Comparison of ENCODE assay signal across 15 cellular contexts in genomic region chr6:134739299-134740090, GRCh38.
DNase-seq lines count a peak whose midpoint lies in the region; FAIRE-seq and TF ChIP-seq lines count a peak whose summit lies in the region.
"Had no signal": no experiment of that assay in that cellular context is flagged by ENCODE, and none has a peak within 500 bp of the region (broad histone marks: within the 10 kb centered on the region; RNA-seq: fewer than 3 reads in every experiment).

No MANE protein-coding gene starts in this region.

- H3K9ac ChIP-seq in mammary epithelial cell (ENCODE audit: insufficient read depth, low read length): no peak overlapping the region
- no peak overlapping the region for H3K9ac ChIP-seq in Karpas-422 (ENCODE audit: low read length)

- H3K4me3 ChIP-seq in mammary epithelial cell (replicated peaks in 1 of 3; ENCODE audit: insufficient read depth in 1 of 3, low read depth in 2 of 3, low read length in 3 of 3) (no peak overlapping the region), osteoblast (ENCODE audit: insufficient read depth, low read length) (no peak overlapping the region), Karpas-422 (ENCODE audit: low read length) (no peak overlapping the region)
- H3K4me3 ChIP-seq: gastroesophageal sphincter, skin epidermis had no signal

- DNase-seq in ELR (ENCODE audit: low read depth) (peak; percentile 27), NCI-H524 treated with DMSO at 0.1 percent for 48 hours (lab: John Stamatoyannopoulos, UW) (peak; percentile 13), mammary epithelial cell (peak; percentile 68), myocyte (ENCODE audit: low read depth) (peak; percentile 26), osteoblast (ENCODE audit: insufficient read length, low spot score, missing footprints) (no peak), Karpas-422 (no peak), H54 (ENCODE audit: insufficient read length, low spot score) (no peak), retina (no peak)
- DNase-seq: activated CD8-positive, alpha-beta T cell treated with anti-CD3 and anti-CD28 coated beads for 36 hours; DMS 273 treated with DMSO at 0.1 percent for 48 hours; mesendoderm; NCI-H2081; stimulated activated naive B cell treated with anti-CD40 and anti-IgM and Interleukin-4, amounts not matched to agents 10 μg/mL and 1 μg/mL and 100 μg/mL, for 72 hours had no signal

- TF ChIP-seq CTCF in mammary epithelial cell (conservative IDR thresholded peaks at IDR 0.05 in 1 of 2, IDR thresholded peaks at IDR 0.05 in 1 of 2; ENCODE audit: extremely low read depth in 1 of 2, insufficient read depth in 1 of 2, low read depth in 1 of 2, low read length in 2 of 2) (no peak), osteoblast (IDR thresholded peaks at IDR 0.05; ENCODE audit: extremely low read depth, low read depth, low read length) (no peak)

- H3K4me2 ChIP-seq in mammary epithelial cell (ENCODE audit: insufficient read depth, low read depth, low read length) (no peak overlapping the region), osteoblast (ENCODE audit: insufficient read depth, low read length) (no peak overlapping the region), Karpas-422 (ENCODE audit: low read depth, low read length, poor library complexity, severe bottlenecking) (no peak overlapping the region)

- H3K27me3 ChIP-seq in mammary epithelial cell (ENCODE audit: insufficient read depth, low read length) (no peaks in the 10 kb centered on the region), osteoblast (ENCODE audit: insufficient read depth, low read length) (peaks cover 7% of the 10 kb centered on the region), Karpas-422 (ENCODE audit: low read length) (no peaks in the 10 kb centered on the region)
- H3K27me3 ChIP-seq: gastroesophageal sphincter had no signal

- dilution Hi-C loops in mammary epithelial cell (cut with HindIII; ENCODE audit: low sequenced_read_pairs): no loop called here

- CTCF ChIA-PET in mammary epithelial cell (lab: Charles Lee; ENCODE audit: low non-redundant PET): no interaction called here

- 84% methylated on average over 6 of the region's 6 CpGs for WGBS in mammary epithelial cell (ENCODE audit: low coverage, missing lambda C conversion rate)

- H3K79me2 ChIP-seq in mammary epithelial cell (ENCODE audit: insufficient read depth, low read length): no peaks in the 10 kb centered on the region
- no peaks in the 10 kb centered on the region for H3K79me2 ChIP-seq in osteoblast (ENCODE audit: insufficient read depth, low read length)
- H3K79me2 ChIP-seq in Karpas-422 (ENCODE audit: low read length): no peaks in the 10 kb centered on the region

- H3K9me2 ChIP-seq in Karpas-422 (replicated peaks; ENCODE audit: insufficient read depth, low read length): no peaks in the 10 kb centered on the region

- H3K4me1 ChIP-seq in mammary epithelial cell (ENCODE audit: insufficient read depth, low read length) (no peaks in the 10 kb centered on the region), osteoblast (ENCODE audit: insufficient read depth, low read length) (peaks cover 19% of the 10 kb centered on the region), Karpas-422 (ENCODE audit: low read length) (no peaks in the 10 kb centered on the region)
- H3K4me1 ChIP-seq: gastroesophageal sphincter had no signal

- intact Hi-C loops in mammary epithelial cell (cut with micrococcal nuclease): no loop called here

- no peaks in the 10 kb centered on the region for H4K20me1 ChIP-seq in mammary epithelial cell (ENCODE audit: insufficient read depth, low read length)
- H4K20me1 ChIP-seq in osteoblast (ENCODE audit: insufficient read depth, low read length): no peaks in the 10 kb centered on the region
- no peaks in the 10 kb centered on the region for H4K20me1 ChIP-seq in Karpas-422 (ENCODE audit: insufficient read depth, low read depth, low read length)

- H3K36me3 ChIP-seq in mammary epithelial cell (ENCODE audit: insufficient read depth, low read length) (no peaks in the 10 kb centered on the region), osteoblast (ENCODE audit: insufficient read depth, low read length) (no peaks in the 10 kb centered on the region), Karpas-422 (ENCODE audit: insufficient read depth, low read length) (no peaks in the 10 kb centered on the region)
- H3K36me3 ChIP-seq: gastroesophageal sphincter had no signal

- H2AFZ ChIP-seq in mammary epithelial cell (ENCODE audit: low read depth, low read length): no peak overlapping the region
- no peak overlapping the region for H2AFZ ChIP-seq in osteoblast (ENCODE audit: low read length)
- no peak overlapping the region for H2AFZ ChIP-seq in Karpas-422 (ENCODE audit: low read length)

- no peaks in the 10 kb centered on the region for H3K9me3 ChIP-seq in mammary epithelial cell (replicated peaks; ENCODE audit: insufficient read depth, low read length)
- no peaks in the 10 kb centered on the region for H3K9me3 ChIP-seq in osteoblast (ENCODE audit: low read depth, low read length)
- H3K9me3 ChIP-seq in Karpas-422 (ENCODE audit: low read length): no peaks in the 10 kb centered on the region
- H3K9me3 ChIP-seq: gastroesophageal sphincter had no signal

- no peak for FAIRE-seq in H54 (lab: Jason Lieb, UNC)

- no peak overlapping the region for H3K27ac ChIP-seq in mammary epithelial cell (ENCODE audit: insufficient read depth, low read depth, low read length)
- H3K27ac ChIP-seq in osteoblast (ENCODE audit: low read depth, low read length): no peak overlapping the region
- H3K27ac ChIP-seq in Karpas-422 (ENCODE audit: low read length): no peak overlapping the region
- H3K27ac ChIP-seq: gastroesophageal sphincter, skin epidermis had no signal

- in situ Hi-C loops in mammary epithelial cell (cut with MboI; ENCODE audit: low sequenced_read_pairs in 2 of 2): no loop called here

- BruUV-seq in mammary epithelial cell (replicated peaks; lab: Mats Ljungman, UMichigan): no TSS peak

- TF ChIP-seq POLR2A in H54 (IDR thresholded peaks at IDR 0.05; ENCODE audit: low read depth, low read length): no peak

Comparison
In these comparisons a context has a peak if more than half of its experiments do, and no peak if none do; other contexts are left out.
1. DNase-seq: peak in ELR (single experiment), NCI-H524 treated with DMSO at 0.1 percent for 48 hours (single experiment), mammary epithelial cell (single experiment) and myocyte (single experiment); none in osteoblast (single experiment), Karpas-422 (single experiment), H54 (single experiment) and retina (single experiment).